In genomic region chr1:228087771-228088251, GRCh38 we compare ENCODE assay signal across 8 cellular contexts. TPM values are rescaled to one million over a fixed set of nuclear protein-coding genes. Genes with fewer than 3 reads are reported as not detected.
DNase-seq lines count a peak whose midpoint lies in the region; ATAC-seq, FAIRE-seq and TF ChIP-seq lines count a peak whose summit lies in the region.

No MANE protein-coding gene starts in this region.

- in situ Hi-C loops in KBM-7 (cut with MboI; ENCODE audit: low pct_unique_long_range_greater_than_20kb, low sequenced_read_pairs) = no loop called here

- H3K27me3 Mint-ChIP-seq in activated naive CD8-positive, alpha-beta T cell treated with anti-CD3 and anti-CD28 coated beads, Interleukin-2, amount 10 ng/mL, durations not matched to agents 7 days and 5 days = no peaks in the 10 kb centered on the region

- H3K36me3 Mint-ChIP-seq in activated naive CD8-positive, alpha-beta T cell treated with anti-CD3 and anti-CD28 coated beads, Interleukin-2, amount 10 ng/mL, durations not matched to agents 7 days and 5 days = peaks cover 46% of the 10 kb centered on the region

- peak overlapping the region; percentile 16 for H3K4me3 Mint-ChIP-seq in activated naive CD8-positive, alpha-beta T cell treated with anti-CD3 and anti-CD28 coated beads, Interleukin-2, amount 10 ng/mL, durations not matched to agents 7 days and 5 days

- H3K9me3 ChIP-seq in A549 (0 out of 3 replicates have a peak, but pooled peaks cover 3% of the 10 kb centered on the region), hepatocyte (ENCODE audit: low read depth) (no peaks in the 10 kb centered on the region), upper lobe of left lung (no peaks in the 10 kb centered on the region)

- POLR2A ChIA-PET in A549 (lab: Yijun Ruan, JAX) = no interaction called here
- POLR2A ChIA-PET in activated naive CD8-positive, alpha-beta T cell treated with anti-CD3 and anti-CD28 coated beads, Interleukin-2, amount 10 ng/mL, durations not matched to agents 7 days and 5 days (lab: Charles Lee) = interaction anchor here (1.6 kb wide), 1 partner anchor 53 kb away, joined by 5 read pairs; the partner anchor contains the start of gene GUK1

- H3K9me3 Mint-ChIP-seq in activated naive CD8-positive, alpha-beta T cell treated with anti-CD3 and anti-CD28 coated beads, Interleukin-2, amount 10 ng/mL, durations not matched to agents 7 days and 5 days = peaks cover 6% of the 10 kb centered on the region

- peak overlapping the region; percentile 55 for H3K27ac Mint-ChIP-seq in activated naive CD8-positive, alpha-beta T cell treated with anti-CD3 and anti-CD28 coated beads, Interleukin-2, amount 10 ng/mL, durations not matched to agents 7 days and 5 days

- H3K27me3 ChIP-seq in hepatocyte (no peaks in the 10 kb centered on the region), upper lobe of left lung (no peaks in the 10 kb centered on the region)

- H3K4me3 ChIP-seq in A549 (no peak overlapping the region), hepatocyte (no peak overlapping the region), upper lobe of left lung (peak overlapping the region in 2 of 4 donors; percentile 8 to 23)

- no peak for FAIRE-seq in A549 (lab: Jason Lieb, UNC)

- H2AFZ ChIP-seq in hepatocyte = no peak overlapping the region

- ATAC-seq in A549 = no peak
- ATAC-seq in activated naive CD8-positive, alpha-beta T cell treated with anti-CD3 and anti-CD28 coated beads, Interleukin-2, amount 10 ng/mL, durations not matched to agents 7 days and 5 days (ENCODE audit: low read depth) = no peak
- ATAC-seq in upper lobe of left lung (ENCODE audit: low FRiP score in 2 of 2) = peak in 1 of 2 donors; percentile 8

- H3K27ac ChIP-seq in A549 (0 out of 6 replicates have a peak overlapping the region, but pooled peaks of 1 of the 2 experiments have one; percentile 27), hepatocyte (peak overlapping the region; percentile 44), upper lobe of left lung (peak overlapping the region; percentile 76 to 100 (median 99))

- H3K9me2 ChIP-seq in hepatocyte (replicated peaks; ENCODE audit: insufficient read depth) = no peaks in the 10 kb centered on the region

- H3K36me3 ChIP-seq in hepatocyte (replicated peaks; ENCODE audit: insufficient read depth, low read depth) (no peaks in the 10 kb centered on the region), upper lobe of left lung (peaks cover 0 to 8% (median 5%) of the 10 kb centered on the region in 4 donors)

- H3K4me2 ChIP-seq in A549 (peak overlapping the region; percentile 5; the same call in 2 of the 3 replicates), hepatocyte (peak overlapping the region; percentile 22)

- CTCF ChIA-PET in A549 (lab: Yijun Ruan, JAX) = interaction anchor here (0.9 kb wide), 1 partner anchor 427 kb away, joined by 4 read pairs; no protein-coding TSS in a partner anchor

- H3K79me2 ChIP-seq in hepatocyte = peaks cover 100% of the 10 kb centered on the region

- peaks cover 61% of the 10 kb centered on the region for H3K4me1 Mint-ChIP-seq in activated naive CD8-positive, alpha-beta T cell treated with anti-CD3 and anti-CD28 coated beads, Interleukin-2, amount 10 ng/mL, durations not matched to agents 7 days and 5 days

- H4K20me1 ChIP-seq in hepatocyte (ENCODE audit: insufficient read depth, poor library complexity, severe bottlenecking) = peaks cover 97% of the 10 kb centered on the region

- no peak for TF ChIP-seq EP300 in A549 (IDR thresholded peaks at IDR 0.05)
- no peak for TF ChIP-seq EP300 in upper lobe of left lung (IDR thresholded peaks at IDR 0.05)

- TF ChIP-seq CTCF in A549 (IDR thresholded peaks at IDR 0.05) = no peak
- TF ChIP-seq CTCF in hepatocyte (IDR thresholded peaks at IDR 0.05; ENCODE audit: poor library complexity) = no peak
- TF ChIP-seq CTCF in upper lobe of left lung (IDR thresholded peaks at IDR 0.05) = peak in 2 of 6 experiments; percentile 16 to 24

- TF ChIP-seq RAD21 in A549 (conservative IDR thresholded peaks at IDR 0.05 in 1 of 2, IDR thresholded peaks at IDR 0.05 in 1 of 2) = no peak

- WGBS in A549 (ENCODE audit: missing lambda C conversion rate) = 85% methylated on average over 7 of the region's 7 CpGs
- 81% methylated on average over 7 of the region's 7 CpGs for WGBS in hepatocyte (ENCODE audit: low lambda C conversion rate, missing lambda C conversion rate)
- 36 to 39% methylated on average over 7 of the region's 7 CpGs for WGBS in upper lobe of left lung, 2 donors

- no peak for DNase-seq in A549 (ENCODE audit: low read depth in 1 of 2, low spot score in 1 of 2)
- peak; percentile 54 for DNase-seq in KBM-7
- DNase-seq in activated naive CD8-positive, alpha-beta T cell treated with anti-CD3 and anti-CD28 coated beads, Interleukin-2, amount 10 ng/mL, durations not matched to agents 7 days and 5 days = no peak
- no peak for DNase-seq in hepatocyte (ENCODE audit: low spot score)
- DNase-seq in upper lobe of left lung = peak in 1 of 2 donors; percentile 61
- DNase-seq in cortex of kidney (lab: John Stamatoyannopoulos, UW) = no peak
- no peak for DNase-seq in DMS53 treated with DMSO at 0.1 percent for 48 hours (lab: John Stamatoyannopoulos, UW; ENCODE audit: unreplicated experiment)
- no peak for DNase-seq in NCI-H2081 treated with DMSO at 0.1 percent for 48 hours (lab: John Stamatoyannopoulos, UW)

- H3K4me1 ChIP-seq in A549 (peaks cover 65% of the 10 kb centered on the region), hepatocyte (ENCODE audit: insufficient read depth) (peaks cover 66% of the 10 kb centered on the region), upper lobe of left lung (peaks cover 86 to 92% (median 89%) of the 10 kb centered on the region in 4 donors)

- TF ChIP-seq POLR2A in A549 (IDR thresholded peaks at IDR 0.05; ENCODE audit: low read length) = no peak
- TF ChIP-seq POLR2A in upper lobe of left lung (IDR thresholded peaks at IDR 0.05) = no peak

TF ChIP-seq in A549, 52 proteins besides CTCF, POLR2A, EP300 and RAD21:
- TF ChIP-seq POLR2AphosphoS2 (conservative IDR thresholded peaks at IDR 0.05; ENCODE audit: low read length) (no peak), NR3C1 (IDR thresholded peaks at IDR 0.05) (no peak), HES2 (IDR thresholded peaks at IDR 0.05) (no peak)

RNA-seq across cellular contexts. Expression of gene ARF1, which starts 5.3 kb away (rescaled TPM):
- polyA plus RNA-seq in A549 (2011; rRNA removed) (333 and 376 TPM in 2 replicates), A549 (2017; fragmentation: RNase III; extraction: RNeasy Plus Mini Kit Qiagen cat#74134 plus additional on column Dnase treatment) (297 to 313 TPM (median 308 TPM) in 3 replicates), hepatocyte (594 and 609 TPM in 2 replicates)
- polyA plus RNA-seq in A549 (2012; cell fraction: cytosol; rRNA removed) = 669 and 696 TPM in 2 replicates
- 541 and 746 TPM in 2 replicates for polyA plus RNA-seq in A549 (2012; cell fraction: nucleus; rRNA removed)
- 582 and 626 TPM in 2 replicates for polyA minus RNA-seq in A549 (2011; rRNA and poly(A)+ RNA removed)
- total RNA-seq in activated naive CD8-positive, alpha-beta T cell treated with anti-CD3 and anti-CD28 coated beads, Interleukin-2, amount 10 ng/mL, durations not matched to agents 7 days and 5 days = 100 to 1,000 TPM; 266 to 284 TPM
- total RNA-seq in hepatocyte (249 and 250 TPM in 2 replicates), upper lobe of left lung (100 to 1,000 TPM; 157 to 487 (median 374) TPM)

RNA-seq across cellular contexts. Expression of gene C1orf35, which starts 15.3 kb away (rescaled TPM):
- polyA plus RNA-seq in A549 (2011; rRNA removed) (8.2 and 9.8 TPM in 2 replicates), A549 (2017; fragmentation: RNase III; extraction: RNeasy Plus Mini Kit Qiagen cat#74134 plus additional on column Dnase treatment) (27.3 to 29.0 TPM (median 28.9 TPM) in 3 replicates), hepatocyte (24.6 and 31.6 TPM in 2 replicates)
- polyA plus RNA-seq in A549 (2012; cell fraction: cytosol; rRNA removed) = 43.1 and 47.3 TPM in 2 replicates
- 85.5 and 97.7 TPM in 2 replicates for polyA plus RNA-seq in A549 (2012; cell fraction: nucleus; rRNA removed)
- 0.99 and 1.6 TPM in 2 replicates for polyA minus RNA-seq in A549 (2011; rRNA and poly(A)+ RNA removed)
- total RNA-seq in activated naive CD8-positive, alpha-beta T cell treated with anti-CD3 and anti-CD28 coated beads, Interleukin-2, amount 10 ng/mL, durations not matched to agents 7 days and 5 days = 10 to 100 TPM; 25.2 to 29.2 TPM
- total RNA-seq in hepatocyte (8.3 and 12.3 TPM in 2 replicates), upper lobe of left lung (10 to 100 TPM; 12.8 to 34.6 (median 17.8) TPM)

RNA-seq across cellular contexts. Expression of gene MRPL55, which starts 21.3 kb away (rescaled TPM):
- 54.2 and 59.7 TPM in 2 replicates for polyA plus RNA-seq in A549 (2011; rRNA removed)
- polyA plus RNA-seq in A549 (2012; cell fraction: cytosol; rRNA removed) = 174 and 197 TPM in 2 replicates
- 155 and 261 TPM in 2 replicates for polyA plus RNA-seq in A549 (2012; cell fraction: nucleus; rRNA removed)
- polyA plus RNA-seq in A549 (2017; fragmentation: RNase III; extraction: RNeasy Plus Mini Kit Qiagen cat#74134 plus additional on column Dnase treatment) = 74.2 to 80.0 TPM (median 75.6 TPM) in 3 replicates
- 26.8 and 28.5 TPM in 2 replicates for polyA minus RNA-seq in A549 (2011; rRNA and poly(A)+ RNA removed)
- 10 to 100 TPM; 53.6 to 53.7 TPM for total RNA-seq in activated naive CD8-positive, alpha-beta T cell treated with anti-CD3 and anti-CD28 coated beads, Interleukin-2, amount 10 ng/mL, durations not matched to agents 7 days and 5 days
- total RNA-seq in hepatocyte = 59.6 and 64.8 TPM in 2 replicates
- 122 and 130 TPM in 2 replicates for polyA plus RNA-seq in hepatocyte
- 100 to 1,000 TPM in 1 of 6 donors, 10 to 100 TPM in 5; 42.4 to 161 (median 60.1) TPM for total RNA-seq in upper lobe of left lung

RNA-seq across cellular contexts. Expression of gene GUK1, which starts 52.3 kb away (rescaled TPM):
- 65.2 and 88.9 TPM in 2 replicates for polyA plus RNA-seq in A549 (2011; rRNA removed)
- 267 and 296 TPM in 2 replicates for polyA plus RNA-seq in A549 (2012; cell fraction: cytosol; rRNA removed)
- polyA plus RNA-seq in A549 (2012; cell fraction: nucleus; rRNA removed) = 225 and 294 TPM in 2 replicates
- polyA plus RNA-seq in A549 (2017; fragmentation: RNase III; extraction: RNeasy Plus Mini Kit Qiagen cat#74134 plus additional on column Dnase treatment) = 106 to 109 TPM (median 107 TPM) in 3 replicates
- 32.6 and 39.4 TPM in 2 replicates for polyA minus RNA-seq in A549 (2011; rRNA and poly(A)+ RNA removed)
- 100 to 1,000 TPM; 289 to 327 TPM for total RNA-seq in activated naive CD8-positive, alpha-beta T cell treated with anti-CD3 and anti-CD28 coated beads, Interleukin-2, amount 10 ng/mL, durations not matched to agents 7 days and 5 days
- total RNA-seq in hepatocyte = 157 and 158 TPM in 2 replicates
- 306 and 368 TPM in 2 replicates for polyA plus RNA-seq in hepatocyte
- 100 to 1,000 TPM; 198 to 385 (median 269) TPM for total RNA-seq in upper lobe of left lung
